8 cellular contexts compared by ENCODE assay signal in genomic region chr9:72592501-72593403, GRCh38.
DNase-seq lines count a peak whose midpoint lies in the region; ATAC-seq and TF ChIP-seq lines count a peak whose summit lies in the region.

No MANE protein-coding gene starts in this region.

- no peak overlapping the region for H3K14ac ChIP-seq in neuronal stem cell (ENCODE audit: low read length)

- H2BK12ac ChIP-seq in neuronal stem cell (ENCODE audit: low read length): no peak overlapping the region

- H3K4me1 ChIP-seq in foreskin keratinocyte (no peaks in the 10 kb centered on the region), neuronal stem cell (ENCODE audit: control insufficient read depth in 2 of 2, insufficient read depth in 1 of 2, low read depth in 1 of 2, low read length in 2 of 2) (peaks cover 7 to 9% of the 10 kb centered on the region in 2 donors)

- CTCF ChIA-PET in CD4-positive, alpha-beta T cell (lab: Charles Lee): interaction anchor here (0.6 to 2.1 kb wide), 4 partner anchors 300 to 321 kb away, joined by 3 to 5 read pairs (median 4); no protein-coding TSS in a partner anchor

- no peak overlapping the region for H3K9ac ChIP-seq in neuronal stem cell (ENCODE audit: low read depth, low read length, poor library complexity)

- H3K9me3 Mint-ChIP-seq in CD4-positive, alpha-beta T cell: no peaks in the 10 kb centered on the region

- no peaks in the 10 kb centered on the region for H3K27me3 ChIP-seq in CD4-positive, alpha-beta T cell (ENCODE audit: control insufficient read depth, insufficient read depth, low read length)
- H3K27me3 ChIP-seq in foreskin keratinocyte (no peaks in the 10 kb centered on the region), neuronal stem cell (ENCODE audit: control insufficient read depth in 3 of 3, insufficient read depth in 3 of 3, low read depth in 1 of 3, low read length in 3 of 3) (no peaks in the 10 kb centered on the region)

- intact Hi-C loops in CD4-positive, alpha-beta T cell (cut with DNase I, micrococcal nuclease): loop anchor here (1.0 to 10.0 kb wide), 8 partner anchors 75 to 592 kb away; no protein-coding TSS in a partner anchor

- no peak overlapping the region for H3K4me3 Mint-ChIP-seq in CD4-positive, alpha-beta T cell

- H3K36me3 Mint-ChIP-seq in CD4-positive, alpha-beta T cell (ENCODE audit: low read depth): no peaks in the 10 kb centered on the region

- H4K91ac ChIP-seq in neuronal stem cell (ENCODE audit: low read depth, low read length, poor library complexity): no peak overlapping the region

- no peak overlapping the region for H3K23ac ChIP-seq in neuronal stem cell (ENCODE audit: low read depth, low read length, poor library complexity)

- no peak overlapping the region for H4K8ac ChIP-seq in neuronal stem cell (ENCODE audit: low read depth, low read length)

- H2BK5ac ChIP-seq in neuronal stem cell (ENCODE audit: low read length): no peak overlapping the region

- H3K4me3 ChIP-seq in neuronal stem cell (ENCODE audit: low read length in 2 of 2): no peak overlapping the region

- H3K36me3 ChIP-seq in neuronal stem cell (replicated peaks in 1 of 2; ENCODE audit: control insufficient read depth in 2 of 2, insufficient read depth in 2 of 2, low read length in 2 of 2): no peaks in the 10 kb centered on the region

- H3K18ac ChIP-seq in neuronal stem cell (ENCODE audit: low read length): no peak overlapping the region

- no peaks in the 10 kb centered on the region for H3K9me3 ChIP-seq in CD4-positive, alpha-beta T cell (ENCODE audit: control insufficient read depth, low read length)
- no peaks in the 10 kb centered on the region for H3K9me3 ChIP-seq in neuronal stem cell (replicated peaks in 1 of 2; ENCODE audit: control insufficient read depth in 2 of 2, insufficient read depth in 1 of 2, low read depth in 1 of 2, low read length in 2 of 2)

- H2AK5ac ChIP-seq in neuronal stem cell (ENCODE audit: low read depth, low read length): no peak overlapping the region

- no peak overlapping the region for H3K27ac Mint-ChIP-seq in CD4-positive, alpha-beta T cell

- no peaks in the 10 kb centered on the region for H3K79me1 ChIP-seq in neuronal stem cell (ENCODE audit: low read depth, low read length)

- TF ChIP-seq CTCF in CD4-positive, alpha-beta T cell (IDR thresholded peaks at IDR 0.05): peak; percentile 95
- TF ChIP-seq CTCF in foreskin keratinocyte (conservative IDR thresholded peaks at IDR 0.05): peak; percentile 94

- DNase-seq in CD4-positive, alpha-beta T cell: peak in 4 of 10 experiments; percentile 2 to 17 (median 8)
- DNase-seq in NCI-H2171 treated with DMSO at 0.1 percent for 48 hours (lab: John Stamatoyannopoulos, UW) (peak; percentile 76), foreskin keratinocyte (peak in 1 of 2 donors; percentile 45), neuronal stem cell (ENCODE audit: low spot score) (peak; percentile 50), mesenteric fat pad (ENCODE audit: low spot score) (no peak)
- peak; percentile 30 to 31 for DNase-seq in activated CD4-positive, alpha-beta T cell treated with anti-CD3 and anti-CD28 coated beads for 4 hours

- H3K4me1 Mint-ChIP-seq in CD4-positive, alpha-beta T cell (ENCODE audit: low read depth): peaks cover 4% of the 10 kb centered on the region

- WGBS in neuronal stem cell (ENCODE audit: extremely low coverage in 2 of 2, insufficient read length in 2 of 2, insufficient replicate concordance in 1 of 2), 2 donors: no CpG with 5 or more reads among the region's 5 CpGs

- peak overlapping the region; percentile 10 for H2AFZ ChIP-seq in neuronal stem cell (ENCODE audit: low read length)

- no peak overlapping the region for H3K4me2 ChIP-seq in neuronal stem cell (ENCODE audit: insufficient read depth, low read length, poor library complexity, severe bottlenecking)

- H3K4ac ChIP-seq in neuronal stem cell (ENCODE audit: low read length): no peak overlapping the region

- POLR2A ChIA-PET in CD4-positive, alpha-beta T cell (lab: Charles Lee): interaction anchor here (1.0 to 1.5 kb wide), 2 partner anchors 227 to 288 kb away, joined by 3 to 4 read pairs; partner anchors contain the start of gene ZFAND5

- no peak overlapping the region for H2BK15ac ChIP-seq in neuronal stem cell (ENCODE audit: low read length)

- no peak overlapping the region for H3K27ac ChIP-seq in CD4-positive, alpha-beta T cell (ENCODE audit: low read depth, low read length)
- H3K27ac ChIP-seq in foreskin keratinocyte (no peak overlapping the region), neuronal stem cell (replicated peaks; ENCODE audit: low read length) (no peak overlapping the region)

- H3K27me3 Mint-ChIP-seq in CD4-positive, alpha-beta T cell: peaks cover 4% of the 10 kb centered on the region

- no peak overlapping the region for H2BK120ac ChIP-seq in neuronal stem cell (ENCODE audit: low read depth, low read length)

- ATAC-seq in CD4-positive, alpha-beta T cell (ENCODE audit: poor library complexity): peak; percentile 80
- peak; percentile 83 for ATAC-seq in GM18517 (IDR thresholded peaks at IDR 0.05; ENCODE audit: unreplicated experiment)
- ATAC-seq in HG03097 (IDR thresholded peaks at IDR 0.05; ENCODE audit: low FRiP score, unreplicated experiment): peak; percentile 74
- ATAC-seq in foreskin keratinocyte: peak; percentile 83
